12 cellular contexts compared by ENCODE assay signal in the genomic region with DNA sequence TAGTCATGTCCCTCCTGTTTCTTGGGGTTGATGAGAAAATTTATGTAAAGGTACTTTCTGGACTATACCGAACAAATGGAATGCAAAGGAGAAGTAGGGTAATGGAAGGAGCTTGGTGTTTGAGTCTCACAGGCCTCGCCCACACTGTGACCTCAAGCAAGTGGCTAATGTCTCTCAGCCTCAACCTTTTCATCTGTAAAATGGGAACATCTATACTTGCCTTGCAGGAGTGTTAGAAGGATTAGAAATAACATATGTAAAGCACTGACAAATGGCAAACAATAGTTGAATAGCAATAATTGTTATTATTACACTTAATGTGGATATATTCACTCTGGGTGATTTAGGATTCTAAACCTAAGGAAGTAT. TPM values are rescaled to one million over a fixed set of nuclear protein-coding genes. Genes with fewer than 3 reads are reported as not detected.
DNase-seq lines count a peak whose midpoint lies in the region; ATAC-seq and TF ChIP-seq lines count a peak whose summit lies in the region.
"Had no signal": no experiment of that assay in that cellular context is flagged by ENCODE, and none has a peak within 500 bp of the region (broad histone marks: within the 10 kb centered on the region; RNA-seq: fewer than 3 reads in every experiment).

No MANE protein-coding gene starts in this region.

- TF ChIP-seq CTCF in OCI-LY7 (conservative IDR thresholded peaks at IDR 0.05; ENCODE audit: low read length) (no peak), mammary epithelial cell (conservative IDR thresholded peaks at IDR 0.05 in 1 of 2, IDR thresholded peaks at IDR 0.05 in 1 of 2; ENCODE audit: extremely low read depth in 1 of 2, insufficient read depth in 1 of 2, low read depth in 1 of 2, low read length in 2 of 2) (no peak), mesothelial cell of epicardium (IDR thresholded peaks at IDR 0.05; ENCODE audit: unreplicated experiment) (no peak), thyroid gland (IDR thresholded peaks at IDR 0.05) (no peak)

- H3K27me3 ChIP-seq in mammary epithelial cell (ENCODE audit: insufficient read depth, low read length) (no peaks in the 10 kb centered on the region), thyroid gland (no peaks in the 10 kb centered on the region)
- H3K27me3 ChIP-seq in CD4-positive, alpha-beta memory T cell (ENCODE audit: insufficient read depth, low read length), result no peaks in the 10 kb centered on the region
- H3K27me3 ChIP-seq: neural progenitor cell had no signal

- H3K27me3 Mint-ChIP-seq in mesothelial cell of epicardium (ENCODE audit: low read depth) (no peaks in the 10 kb centered on the region), T-helper 17 cell (no peaks in the 10 kb centered on the region)
- H3K27me3 Mint-ChIP-seq in CD4-positive, alpha-beta memory T cell, result no peaks in the 10 kb centered on the region
- H3K27me3 Mint-ChIP-seq: activated CD4-positive, alpha-beta memory T cell treated with anti-CD3 and anti-CD28 coated beads for 36 hours had no signal

- H3K4me2 ChIP-seq in OCI-LY7 (ENCODE audit: low read length) (peak overlapping the region; percentile 51; the same call in 1 of the 2 replicates), mammary epithelial cell (ENCODE audit: insufficient read depth, low read depth, low read length) (peak overlapping the region; percentile 66)
- H3K4me2 ChIP-seq: neural progenitor cell had no signal

- H3K4me1 ChIP-seq in OCI-LY7 (ENCODE audit: insufficient read depth, low read length, poor library complexity, severe bottlenecking) (peaks cover 50% of the 10 kb centered on the region), mammary epithelial cell (ENCODE audit: insufficient read depth, low read length) (peaks cover 24% of the 10 kb centered on the region), thyroid gland (peaks cover 15 to 42% of the 10 kb centered on the region in 2 donors)
- H3K4me1 ChIP-seq in CD4-positive, alpha-beta memory T cell (ENCODE audit: insufficient read depth, low read length), result no peaks in the 10 kb centered on the region
- H3K4me1 ChIP-seq: neural progenitor cell had no signal

- POLR2A ChIA-PET in OCI-LY7 (lab: Charles Lee), result interaction anchor here (0.5 to 1.3 kb wide), 7 partner anchors 9 to 52 kb away, joined by 3 to 6 read pairs (median 4); a partner anchor contains a TSS
- POLR2A ChIA-PET in CD4-positive, alpha-beta memory T cell (lab: Charles Lee; ENCODE audit: partially characterized antibody), result no interaction called here

- H3K4me3 Mint-ChIP-seq in mesothelial cell of epicardium, result no peak overlapping the region
- no peak overlapping the region for H3K4me3 Mint-ChIP-seq in CD4-positive, alpha-beta memory T cell
- no peak overlapping the region for H3K4me3 Mint-ChIP-seq in T-helper 17 cell
- H3K4me3 Mint-ChIP-seq: activated CD4-positive, alpha-beta memory T cell treated with anti-CD3 and anti-CD28 coated beads for 36 hours; neural progenitor cell had no signal

- H3K9me2 ChIP-seq in OCI-LY7 (ENCODE audit: insufficient read depth, low read length), result no peaks in the 10 kb centered on the region

- H3K4me1 Mint-ChIP-seq in mesothelial cell of epicardium (peaks cover 37% of the 10 kb centered on the region), T-helper 17 cell (peaks cover 6% of the 10 kb centered on the region)
- H3K4me1 Mint-ChIP-seq in CD4-positive, alpha-beta memory T cell, result peaks cover 0 to 4% (median 3%) of the 10 kb centered on the region in 4 donors

- H3K9ac ChIP-seq in mammary epithelial cell (ENCODE audit: insufficient read depth, low read length), result peak overlapping the region; percentile 17
- H3K9ac ChIP-seq: neural progenitor cell had no signal

- H4K20me1 ChIP-seq in OCI-LY7 (ENCODE audit: insufficient read depth, low read length), result no peaks in the 10 kb centered on the region
- no peaks in the 10 kb centered on the region for H4K20me1 ChIP-seq in mammary epithelial cell (ENCODE audit: insufficient read depth, low read length)

- DNase-seq in OCI-LY7 (ENCODE audit: low spot score), result no peak
- no peak for DNase-seq in mammary epithelial cell
- no peak for DNase-seq in mesothelial cell of epicardium (ENCODE audit: low spot score in 2 of 2, unreplicated experiment in 2 of 2)
- no peak for DNase-seq in thyroid gland
- DNase-seq in NCI-H1930 (lab: John Stamatoyannopoulos, UW), result no peak
- DNase-seq in CD4-positive, alpha-beta memory T cell, result no peak
- no peak for DNase-seq in T-helper 17 cell
- DNase-seq: activated CD4-positive, alpha-beta memory T cell treated with anti-CD3 and anti-CD28 coated beads for 36 hours; activated gamma-delta T cell; COR-L47; NCI-H2171 treated with DMSO at 0.1 percent for 48 hours had no signal

- H3K9me3 Mint-ChIP-seq in mesothelial cell of epicardium, result peaks cover 2% of the 10 kb centered on the region
- H3K9me3 Mint-ChIP-seq in CD4-positive, alpha-beta memory T cell, result no peaks in the 10 kb centered on the region
- H3K9me3 Mint-ChIP-seq: activated CD4-positive, alpha-beta memory T cell treated with anti-CD3 and anti-CD28 coated beads for 36 hours had no signal

- H2AFZ ChIP-seq in OCI-LY7 (ENCODE audit: low read length), result peak overlapping the region; percentile 87; the same call in 1 of the 2 replicates
- no peak overlapping the region for H2AFZ ChIP-seq in mammary epithelial cell (ENCODE audit: low read depth, low read length)
- H2AFZ ChIP-seq: neural progenitor cell had no signal

- no peak for TF ChIP-seq POLR2A in thyroid gland (IDR thresholded peaks at IDR 0.05)

- CTCF ChIA-PET in OCI-LY7 (lab: Charles Lee; ENCODE audit: unreplicated experiment), result interaction anchor here (0.8 kb wide), 1 partner anchor 9 kb away, joined by 4 read pairs; a partner anchor contains a TSS
- CTCF ChIA-PET in mammary epithelial cell (lab: Charles Lee; ENCODE audit: low non-redundant PET), result no interaction called here
- CTCF ChIA-PET in CD4-positive, alpha-beta memory T cell (lab: Charles Lee; ENCODE audit: partially characterized antibody), result no interaction called here

- H3K9me3 ChIP-seq in OCI-LY7 (ENCODE audit: low read length) (no peaks in the 10 kb centered on the region), mammary epithelial cell (replicated peaks; ENCODE audit: insufficient read depth, low read length) (peaks cover 2% of the 10 kb centered on the region), thyroid gland (no peaks in the 10 kb centered on the region), T-helper 17 cell (ENCODE audit: control insufficient read depth, low read length, poor library complexity, severe bottlenecking) (no peaks in the 10 kb centered on the region)
- no peaks in the 10 kb centered on the region for H3K9me3 ChIP-seq in CD4-positive, alpha-beta memory T cell (ENCODE audit: control insufficient read depth in 1 of 2, low read length in 2 of 2)

- H3K36me3 Mint-ChIP-seq in mesothelial cell of epicardium (peaks cover 1% of the 10 kb centered on the region), T-helper 17 cell (ENCODE audit: low read depth) (no peaks in the 10 kb centered on the region)
- no peaks in the 10 kb centered on the region for H3K36me3 Mint-ChIP-seq in CD4-positive, alpha-beta memory T cell
- H3K36me3 Mint-ChIP-seq: activated CD4-positive, alpha-beta memory T cell treated with anti-CD3 and anti-CD28 coated beads for 36 hours had no signal

- 83% methylated on average over 2 of the region's 2 CpGs for WGBS in mammary epithelial cell (ENCODE audit: low coverage, missing lambda C conversion rate)
- 91 to 93% methylated on average over 2 of the region's 2 CpGs for WGBS in thyroid gland, 2 donors

- H3K79me2 ChIP-seq in OCI-LY7 (ENCODE audit: insufficient read depth, low read depth, low read length) (no peaks in the 10 kb centered on the region), mammary epithelial cell (ENCODE audit: insufficient read depth, low read length) (no peaks in the 10 kb centered on the region)

- H3K4me3 ChIP-seq in OCI-LY7 (ENCODE audit: low read depth, low read length, poor library complexity, severe bottlenecking), result no peak overlapping the region
- H3K4me3 ChIP-seq in mammary epithelial cell (replicated peaks in 1 of 3; ENCODE audit: insufficient read depth in 1 of 3, low read depth in 2 of 3, low read length in 3 of 3), result no peak overlapping the region
- no peak overlapping the region for H3K4me3 ChIP-seq in thyroid gland (replicated peaks in 1 of 3)
- no peak overlapping the region for H3K4me3 ChIP-seq in CD4-positive, alpha-beta memory T cell (ENCODE audit: low read length in 2 of 2)
- H3K4me3 ChIP-seq: neural progenitor cell had no signal

- in situ Hi-C loops in mammary epithelial cell (cut with MboI; ENCODE audit: low sequenced_read_pairs in 2 of 2), result loop anchor here in 1 of 2 donors (5.0 kb wide), 1 partner anchor 76 kb away; no protein-coding TSS in a partner anchor

- dilution Hi-C loops in mammary epithelial cell (cut with HindIII; ENCODE audit: low sequenced_read_pairs), result no loop called here

- no TSS peak for BruUV-seq in OCI-LY7 (replicated peaks; lab: Mats Ljungman, UMichigan)
- TSS peak; percentile 42 for BruUV-seq in mammary epithelial cell (replicated peaks; lab: Mats Ljungman, UMichigan)

- H3K27ac ChIP-seq in OCI-LY7 (ENCODE audit: low read depth, low read length, poor library complexity, severe bottlenecking) (peak overlapping the region; percentile 47), mammary epithelial cell (ENCODE audit: insufficient read depth, low read depth, low read length) (peak overlapping the region; percentile 80), thyroid gland (peak overlapping the region; percentile 73 to 82 (median 78))
- H3K27ac ChIP-seq in CD4-positive, alpha-beta memory T cell (ENCODE audit: low read depth, low read length), result no peak overlapping the region
- H3K27ac ChIP-seq: neural progenitor cell had no signal

- H3K27ac Mint-ChIP-seq in mesothelial cell of epicardium, result peak overlapping the region; percentile 97
- no peak overlapping the region for H3K27ac Mint-ChIP-seq in CD4-positive, alpha-beta memory T cell
- H3K27ac Mint-ChIP-seq in T-helper 17 cell, result no peak overlapping the region
- H3K27ac Mint-ChIP-seq: activated CD4-positive, alpha-beta memory T cell treated with anti-CD3 and anti-CD28 coated beads for 36 hours; neural progenitor cell had no signal

- intact Hi-C loops in OCI-LY7 (cut with micrococcal nuclease; ENCODE audit: unreplicated experiment), result no loop called here
- intact Hi-C loops in mammary epithelial cell (cut with micrococcal nuclease), result loop anchor here (1.0 to 2.0 kb wide), 5 partner anchors 37 to 77 kb away; a partner anchor contains a TSS
- intact Hi-C loops in thyroid gland (cut with DNase I), result no loop called here
- intact Hi-C loops in CD4-positive, alpha-beta memory T cell (cut with micrococcal nuclease), result no loop called here

- no peak for ATAC-seq in T-helper 17 cell

- no peaks in the 10 kb centered on the region for H3K36me3 ChIP-seq in OCI-LY7 (ENCODE audit: insufficient read depth, low read length)
- H3K36me3 ChIP-seq in mammary epithelial cell (ENCODE audit: insufficient read depth, low read length), result no peaks in the 10 kb centered on the region
- no peaks in the 10 kb centered on the region for H3K36me3 ChIP-seq in thyroid gland
- no peaks in the 10 kb centered on the region for H3K36me3 ChIP-seq in CD4-positive, alpha-beta memory T cell (ENCODE audit: insufficient read depth, low read length)
- H3K36me3 ChIP-seq: neural progenitor cell had no signal

RNA-seq across cellular contexts. Expression of a gene that starts 8.9 kb away (rescaled TPM):
- 37.2 and 46.9 TPM in 2 replicates for total RNA-seq in OCI-LY7 (2014; rRNA removed; shearing (Covaris generic))
- 31.7 and 34.9 TPM in 2 replicates for total RNA-seq in OCI-LY7 (2022)
- 10 to 100 TPM; 13.7 to 15.2 TPM for total RNA-seq in mammary epithelial cell
- 9.7 TPM for polyA plus RNA-seq in mammary epithelial cell
- polyA minus RNA-seq in mammary epithelial cell, result 10.6 TPM
- total RNA-seq in mesothelial cell of epicardium, result 50.4 to 59.1 TPM (median 51.6 TPM) in 3 replicates
- 100 to 1,000 TPM; 108 to 145 (median 111) TPM for total RNA-seq in thyroid gland
- 1 to 10 TPM in 1 of 2 experiments, under 1 TPM in 1; 0.36 to 1.1 TPM for total RNA-seq in CD4-positive, alpha-beta memory T cell
- 1 to 10 TPM in 1 of 2 donors, under 1 TPM in 1; 0.71 to 1.1 TPM for polyA plus RNA-seq in CD4-positive, alpha-beta memory T cell
- 1 to 10 TPM; 2.2 to 4.5 TPM for total RNA-seq in T-helper 17 cell

RNA-seq across cellular contexts. Expression of a gene that starts 51.6 kb away (rescaled TPM):
- 19.3 and 24.4 TPM in 2 replicates for total RNA-seq in OCI-LY7 (2014; rRNA removed; shearing (Covaris generic))
- total RNA-seq in OCI-LY7 (2022), result 55.4 and 62.7 TPM in 2 replicates
- 100 to 1,000 TPM; 101 to 153 TPM for total RNA-seq in mammary epithelial cell
- 169 TPM for polyA plus RNA-seq in mammary epithelial cell
- 194 TPM for polyA minus RNA-seq in mammary epithelial cell
- total RNA-seq in mesothelial cell of epicardium, result 42.0 to 45.0 TPM (median 42.9 TPM) in 3 replicates
- total RNA-seq in thyroid gland, result 100 to 1,000 TPM; 113 to 140 (median 137) TPM
- total RNA-seq in CD4-positive, alpha-beta memory T cell, result 10 to 100 TPM; 84.8 to 90.1 TPM
- polyA plus RNA-seq in CD4-positive, alpha-beta memory T cell, result 100 to 1,000 TPM; 184 to 212 TPM
- 10 to 100 TPM; 62.8 to 76.2 TPM for total RNA-seq in T-helper 17 cell
